Comparison of ENCODE assay signal across 8 cellular contexts in the genomic region with DNA sequence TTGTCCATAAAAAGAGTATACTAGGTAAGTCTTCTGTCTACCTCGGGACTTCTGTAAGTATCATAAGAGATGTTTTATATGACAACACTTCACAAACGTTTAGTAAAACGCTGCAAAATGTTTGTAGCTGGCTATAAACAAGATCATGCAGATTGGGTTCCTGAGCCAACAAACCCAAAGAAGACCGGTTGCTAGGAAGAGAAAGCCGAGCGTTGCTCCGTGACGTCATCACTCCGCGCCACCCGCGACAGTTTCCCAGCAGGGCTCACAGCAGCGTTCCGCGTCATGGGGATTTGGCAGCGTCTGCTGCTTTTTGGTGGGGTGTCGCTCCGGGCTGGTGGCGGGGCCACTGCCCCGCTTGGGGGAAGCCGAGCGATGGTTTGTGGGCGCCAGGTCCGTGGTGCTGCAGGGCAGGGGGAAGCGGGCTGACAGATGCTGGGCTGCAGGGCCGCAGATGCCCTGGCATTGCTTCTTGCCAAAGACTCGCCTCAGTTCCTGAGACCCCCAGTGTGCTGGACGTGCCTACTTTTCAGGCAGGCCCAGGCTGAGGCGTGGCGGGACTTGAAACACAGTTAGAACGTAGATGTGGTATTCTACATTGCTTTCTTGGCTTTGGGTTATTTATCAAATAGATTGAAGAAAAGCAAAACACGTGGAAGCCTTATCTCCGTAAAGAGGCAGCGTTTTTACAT. TPM values are rescaled to one million over a fixed set of nuclear protein-coding genes. Genes with fewer than 3 reads are reported as not detected.
DNase-seq lines count a peak whose midpoint lies in the region; ATAC-seq and TF ChIP-seq lines count a peak whose summit lies in the region.

A gene with protein sequence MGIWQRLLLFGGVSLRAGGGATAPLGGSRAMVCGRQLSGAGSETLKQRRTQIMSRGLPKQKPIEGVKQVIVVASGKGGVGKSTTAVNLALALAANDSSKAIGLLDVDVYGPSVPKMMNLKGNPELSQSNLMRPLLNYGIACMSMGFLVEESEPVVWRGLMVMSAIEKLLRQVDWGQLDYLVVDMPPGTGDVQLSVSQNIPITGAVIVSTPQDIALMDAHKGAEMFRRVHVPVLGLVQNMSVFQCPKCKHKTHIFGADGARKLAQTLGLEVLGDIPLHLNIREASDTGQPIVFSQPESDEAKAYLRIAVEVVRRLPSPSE (plus strand): TSS at position 250 of the 692 bp plus-strand sequence. CDS start 36 bp downstream, at position 286.

- H3K27ac Mint-ChIP-seq in activated CD4-positive, alpha-beta T cell treated with anti-CD3 and anti-CD28 coated beads for 36 hours: peak within 1 kb of the TSS; percentile 95

- H3K9me3 Mint-ChIP-seq in activated CD4-positive, alpha-beta T cell treated with anti-CD3 and anti-CD28 coated beads for 36 hours (ENCODE audit: low read depth): no peaks in the 10 kb centered on the region

- H3K27ac ChIP-seq in cingulate gyrus (ENCODE audit: low read depth, low read length): peak within 1 kb of the TSS; percentile 85

- peak within 1 kb of the TSS; percentile 92 for H3K4me3 Mint-ChIP-seq in activated CD4-positive, alpha-beta T cell treated with anti-CD3 and anti-CD28 coated beads for 36 hours

- POLR2A ChIA-PET in activated CD4-positive, alpha-beta T cell treated with anti-CD3 and anti-CD28 coated beads for 36 hours (lab: Charles Lee): interaction anchor here (1.0 kb wide), 1 partner anchor 141 kb away, joined by 3 read pairs; a partner anchor contains a TSS

- peak; percentile 98 for ATAC-seq in HG03432 (IDR thresholded peaks at IDR 0.05; ENCODE audit: unreplicated experiment)
- ATAC-seq in activated CD4-positive, alpha-beta T cell treated with anti-CD3 and anti-CD28 coated beads for 36 hours: peak; percentile 96

- peaks cover 6% of the 10 kb centered on the region for H3K27me3 Mint-ChIP-seq in activated CD4-positive, alpha-beta T cell treated with anti-CD3 and anti-CD28 coated beads for 36 hours

- H3K4me1 Mint-ChIP-seq in activated CD4-positive, alpha-beta T cell treated with anti-CD3 and anti-CD28 coated beads for 36 hours: peaks cover 23% of the 10 kb centered on the region

- TF ChIP-seq POLR2A in GM19099 (IDR thresholded peaks at IDR 0.05; ENCODE audit: extremely low read depth, insufficient read length, low read depth): peak; percentile 89

- CTCF ChIA-PET in activated CD4-positive, alpha-beta T cell treated with anti-CD3 and anti-CD28 coated beads for 36 hours (lab: Charles Lee): interaction anchor here (0.6 kb wide), 1 partner anchor 33 kb away, joined by 3 read pairs; no protein-coding TSS in a partner anchor

- intact Hi-C loops in activated CD4-positive, alpha-beta T cell treated with anti-CD3 and anti-CD28 coated beads for 36 hours (cut with DNase I, micrococcal nuclease): loop anchor here (1.0 to 10.0 kb wide), 9 partner anchors 104 to 936 kb away; a partner anchor contains a TSS

- H3K36me3 Mint-ChIP-seq in activated CD4-positive, alpha-beta T cell treated with anti-CD3 and anti-CD28 coated beads for 36 hours (ENCODE audit: low read depth): peaks cover 7% of the 10 kb centered on the region

- peak; percentile 97 for DNase-seq in AG20443 (ENCODE audit: low spot score)
- DNase-seq in NCI-H510A (lab: John Stamatoyannopoulos, UW): peak; percentile 64
- peak; percentile 98 for DNase-seq in activated CD4-positive, alpha-beta T cell treated with anti-CD3 and anti-CD28 coated beads for 36 hours
- DNase-seq in kidney tubule cell (ENCODE audit: low spot score): peak; percentile 94
- peak; percentile 89 to 97 (median 94) for DNase-seq in stimulated activated CD4-positive, alpha-beta T cell treated with anti-CD3 and anti-CD28 coated beads, Interleukin-1b, Interleukin-23, amount 100 ng/mL, for 24 hours (ENCODE audit: low read depth in 4 of 4, low spot score in 1 of 4)

RNA-seq across cellular contexts. Expression of the gene that starts here (rescaled TPM):
- total RNA-seq in activated CD4-positive, alpha-beta T cell treated with anti-CD3 and anti-CD28 coated beads for 36 hours: 10 to 100 TPM in 1 of 2 experiments, 1 to 10 TPM in 1; 9.5 to 14.9 TPM

Comparison
In these comparisons a context has a peak if more than half of its experiments do, and no peak if none do; other contexts are left out.
1. Peak in every context shown above with its lines: DNase-seq, ATAC-seq and H3K27ac ChIP-seq.